Comparison of ENCODE assay signal across 25 cellular contexts in genomic region chr13:72201726-72202125, GRCh38.
"Had no signal": no experiment of that assay in that cellular context is flagged by ENCODE, and none has a peak within 500 bp of the region (broad histone marks: within the 10 kb centered on the region; RNA-seq: fewer than 3 reads in every experiment).

No MANE protein-coding gene starts in this region.

- ATAC-seq: effector memory CD8-positive, alpha-beta T cell; esophagus mucosa; foreskin keratinocyte; gastrocnemius medialis; gastroesophageal sphincter; heart left ventricle; heart right ventricle had no signal

- H3K27me3 ChIP-seq: colonic mucosa, dorsolateral prefrontal cortex, esophagus muscularis mucosa, esophagus squamous epithelium, foreskin keratinocyte, gastrocnemius medialis, gastroesophageal sphincter, heart left ventricle, heart right ventricle had no signal

- H3K4me1 Mint-ChIP-seq: endodermal cell had no signal

- H3K4me3 ChIP-seq: colonic mucosa, coronary artery, dorsolateral prefrontal cortex, esophagus muscularis mucosa, esophagus squamous epithelium, gastrocnemius medialis, gastroesophageal sphincter, heart left ventricle, heart right ventricle had no signal

- H3K27me3 Mint-ChIP-seq: dendritic cell treated with granulocyte-macrophage colony-stimulating factor and Interleukin-4, amounts not matched to agents 40 ng/mL and 50 ng/mL, for 4 days; effector memory CD8-positive, alpha-beta T cell had no signal

- H3K9me3 Mint-ChIP-seq: endodermal cell had no signal

- H3K4me3 Mint-ChIP-seq: dendritic cell treated with granulocyte-macrophage colony-stimulating factor and Interleukin-4, amounts not matched to agents 40 ng/mL and 50 ng/mL, for 4 days; effector memory CD8-positive, alpha-beta T cell; endodermal cell had no signal

- H3K27ac ChIP-seq: colonic mucosa, coronary artery, dorsolateral prefrontal cortex, epithelial cell of prostate, esophagus muscularis mucosa, esophagus squamous epithelium, foreskin keratinocyte, gastrocnemius medialis, gastroesophageal sphincter, heart left ventricle, heart right ventricle had no signal

- H3K4me1 ChIP-seq: colonic mucosa, esophagus muscularis mucosa, esophagus squamous epithelium, foreskin keratinocyte, gastrocnemius medialis, gastroesophageal sphincter, heart left ventricle, heart right ventricle had no signal

- H3K9me3 ChIP-seq: colonic mucosa, esophagus muscularis mucosa, esophagus squamous epithelium, gastrocnemius medialis, gastroesophageal sphincter, heart left ventricle, heart right ventricle had no signal

- H3K36me3 ChIP-seq: colonic mucosa, esophagus muscularis mucosa, esophagus squamous epithelium, gastrocnemius medialis, gastroesophageal sphincter, heart left ventricle, heart right ventricle had no signal

- DNase-seq: colonic mucosa; cortex of kidney; dermis blood vessel endothelial cell; dorsolateral prefrontal cortex; effector CD4-positive, alpha-beta T cell; effector CD8-positive, alpha-beta T cell; effector memory CD4-positive, alpha-beta T cell; effector memory CD8-positive, alpha-beta T cell; endodermal cell; erythroblast; esophagus squamous epithelium; foreskin fibroblast; foreskin keratinocyte; foreskin melanocyte; gastrocnemius medialis; glutamatergic neuron; head of caudate nucleus; heart left ventricle; heart right ventricle had no signal

- H3K27ac Mint-ChIP-seq: dendritic cell treated with granulocyte-macrophage colony-stimulating factor and Interleukin-4, amounts not matched to agents 40 ng/mL and 50 ng/mL, for 4 days; effector memory CD8-positive, alpha-beta T cell; endodermal cell had no signal
